Comparison of ENCODE assay signal across 20 cellular contexts in the genomic region with DNA sequence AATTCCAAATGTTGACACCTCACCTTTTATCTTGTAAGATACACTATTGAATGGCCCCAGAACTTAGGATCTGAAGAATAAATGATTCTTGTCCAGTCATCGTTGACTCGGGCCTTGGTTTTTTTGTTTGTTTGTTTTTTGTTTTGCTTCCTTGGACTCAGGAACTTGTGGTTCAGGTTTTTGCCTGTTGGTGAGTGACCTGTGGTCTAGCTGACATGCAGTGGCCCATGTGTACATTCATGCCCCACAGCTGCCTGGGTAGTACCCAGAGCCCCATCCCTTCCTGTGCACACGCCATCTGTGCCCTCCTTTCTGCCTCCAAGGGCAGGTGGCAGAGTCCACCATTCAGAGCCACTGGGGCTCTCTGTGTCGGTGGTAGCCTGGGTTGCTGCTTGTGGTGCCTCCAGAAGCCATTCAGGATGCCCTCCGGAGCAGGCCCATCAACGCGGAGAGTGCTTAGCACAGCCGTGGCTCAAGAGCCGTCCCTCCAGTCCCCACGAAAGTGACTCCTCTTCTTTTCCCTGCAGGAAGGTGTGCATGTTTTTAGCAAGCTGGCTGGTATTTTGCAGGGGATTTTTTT.
DNase-seq lines count a peak whose midpoint lies in the region; ATAC-seq and TF ChIP-seq lines count a peak whose summit lies in the region.
"Had no signal": no experiment of that assay in that cellular context is flagged by ENCODE, and none has a peak within 500 bp of the region (broad histone marks: within the 10 kb centered on the region; RNA-seq: fewer than 3 reads in every experiment).

No MANE protein-coding gene starts in this region.

- peak overlapping the region; percentile 64 for H3K27ac Mint-ChIP-seq in activated T-helper 1 cell treated with anti-CD3 and anti-CD28 coated beads, Interleukin-12 subunit alpha, Interleukin-12 subunit beta, Interleukin-2, Interleukin-4 antibody, amounts not matched to agents 30 ng/mL and 10 ng/mL and 1 ng/mL, durations not matched to agents 14 hours and 24 hours and 36 hours
- H3K27ac Mint-ChIP-seq: activated naive CD8-positive, alpha-beta T cell treated with anti-CD3 and anti-CD28 coated beads, Interleukin-2, amount 10 ng/mL, durations not matched to agents 7 days and 5 days; CD8-positive, alpha-beta T cell had no signal

- H3K27ac ChIP-seq in AG04450 (ENCODE audit: low read depth, low read length): peak overlapping the region; percentile 11
- H3K27ac ChIP-seq: testis had no signal

- no peak for ATAC-seq in HG02840 (IDR thresholded peaks at IDR 0.05; ENCODE audit: low FRiP score, unreplicated experiment)
- ATAC-seq: CD8-positive, alpha-beta T cell; sciatic nerve had no signal

- H3K9me3 ChIP-seq in AG04450 (ENCODE audit: control insufficient read depth, insufficient read depth, low read length): no peaks in the 10 kb centered on the region; the same call in 1 of the 2 replicates
- H3K9me3 ChIP-seq: pancreas, testis had no signal

- H3K9me3 Mint-ChIP-seq in activated T-helper 1 cell treated with anti-CD3 and anti-CD28 coated beads, Interleukin-12 subunit alpha, Interleukin-12 subunit beta, Interleukin-2, Interleukin-4 antibody, amounts not matched to agents 30 ng/mL and 10 ng/mL and 1 ng/mL, durations not matched to agents 14 hours and 24 hours and 36 hours: no peaks in the 10 kb centered on the region
- H3K9me3 Mint-ChIP-seq: activated naive CD8-positive, alpha-beta T cell treated with anti-CD3 and anti-CD28 coated beads, Interleukin-2, amount 10 ng/mL, durations not matched to agents 7 days and 5 days; CD8-positive, alpha-beta T cell had no signal

- POLR2A ChIA-PET in AG04450 (lab: Yijun Ruan, JAX): no interaction called here

- no peaks in the 10 kb centered on the region for H3K27me3 Mint-ChIP-seq in activated T-helper 1 cell treated with anti-CD3 and anti-CD28 coated beads, Interleukin-12 subunit alpha, Interleukin-12 subunit beta, Interleukin-2, Interleukin-4 antibody, amounts not matched to agents 30 ng/mL and 10 ng/mL and 1 ng/mL, durations not matched to agents 14 hours and 24 hours and 36 hours (ENCODE audit: insufficient read depth)
- H3K27me3 Mint-ChIP-seq: activated naive CD8-positive, alpha-beta T cell treated with anti-CD3 and anti-CD28 coated beads, Interleukin-2, amount 10 ng/mL, durations not matched to agents 7 days and 5 days; brain had no signal

- TF ChIP-seq CTCF in AG04450 (IDR thresholded peaks at IDR 0.05; ENCODE audit: low read depth, low read length): no peak

- H3K4me1 Mint-ChIP-seq in activated T-helper 1 cell treated with anti-CD3 and anti-CD28 coated beads, Interleukin-12 subunit alpha, Interleukin-12 subunit beta, Interleukin-2, Interleukin-4 antibody, amounts not matched to agents 30 ng/mL and 10 ng/mL and 1 ng/mL, durations not matched to agents 14 hours and 24 hours and 36 hours (ENCODE audit: low read depth): peaks cover 50% of the 10 kb centered on the region

- no peak overlapping the region for H3K4me3 ChIP-seq in AG04450 (ENCODE audit: low read depth, low read length)
- H3K4me3 ChIP-seq: pancreas, testis had no signal

- H3K4me3 Mint-ChIP-seq in activated T-helper 1 cell treated with anti-CD3 and anti-CD28 coated beads, Interleukin-12 subunit alpha, Interleukin-12 subunit beta, Interleukin-2, Interleukin-4 antibody, amounts not matched to agents 30 ng/mL and 10 ng/mL and 1 ng/mL, durations not matched to agents 14 hours and 24 hours and 36 hours: no peak overlapping the region
- H3K4me3 Mint-ChIP-seq: activated naive CD8-positive, alpha-beta T cell treated with anti-CD3 and anti-CD28 coated beads, Interleukin-2, amount 10 ng/mL, durations not matched to agents 7 days and 5 days; brain; CD8-positive, alpha-beta T cell had no signal

- CTCF ChIA-PET in AG04450 (lab: Charles Lee): interaction anchor here (1.0 kb wide), 1 partner anchor 55 kb away, joined by 4 read pairs; no protein-coding TSS in a partner anchor

- H3K27me3 ChIP-seq in AG04450 (ENCODE audit: control insufficient read depth, insufficient read depth, low read length): no peaks in the 10 kb centered on the region
- H3K27me3 ChIP-seq: pancreas, testis had no signal

- H3K36me3 Mint-ChIP-seq in activated T-helper 1 cell treated with anti-CD3 and anti-CD28 coated beads, Interleukin-12 subunit alpha, Interleukin-12 subunit beta, Interleukin-2, Interleukin-4 antibody, amounts not matched to agents 30 ng/mL and 10 ng/mL and 1 ng/mL, durations not matched to agents 14 hours and 24 hours and 36 hours (ENCODE audit: low read depth): peaks cover 43% of the 10 kb centered on the region

- intact Hi-C loops in activated T-helper 1 cell treated with anti-CD3 and anti-CD28 coated beads, Interleukin-12 subunit alpha, Interleukin-12 subunit beta, Interleukin-2, Interleukin-4 antibody, amounts not matched to agents 30 ng/mL and 10 ng/mL and 1 ng/mL, durations not matched to agents 14 hours and 24 hours and 36 hours (cut with micrococcal nuclease): no loop called here

- DNase-seq in AG04450 (ENCODE audit: low read depth, low spot score) (no peak), HT-29 (ENCODE audit: low spot score) (peak; percentile 35), myocyte (ENCODE audit: low read depth) (peak; percentile 50), NCI-H82 (lab: John Stamatoyannopoulos, UW) (no peak), amniotic stem cell (lab: John Stamatoyannopoulos, UW) (no peak)
- no peak for DNase-seq in activated T-helper 1 cell treated with anti-CD3 and anti-CD28 coated beads, Interleukin-12 subunit alpha, Interleukin-12 subunit beta, Interleukin-2, Interleukin-4 antibody, amounts not matched to agents 30 ng/mL and 10 ng/mL and 1 ng/mL, durations not matched to agents 14 hours and 24 hours and 36 hours (ENCODE audit: low spot score)
- DNase-seq: activated CD4-positive, alpha-beta T cell treated with anti-CD3 and anti-CD28 coated beads for 4 hours; activated naive CD8-positive, alpha-beta T cell treated with anti-CD3 and anti-CD28 coated beads, Interleukin-2, amount 10 ng/mL, durations not matched to agents 7 days and 5 days; CD8-positive, alpha-beta T cell; cortex of kidney; islet precursor cell; NCI-H1048; NCI-H2081 treated with DMSO at 0.1 percent for 48 hours; NCI-H446; pancreas; RPMI8226; testis had no signal

Comparison
In these comparisons a context has a peak if more than half of its experiments do, and no peak if none do; other contexts are left out.
1. DNase-seq: peak in HT-29 (single experiment) and myocyte (single experiment); none in AG04450 (single experiment), activated T-helper 1 cell treated with anti-CD3 and anti-CD28 coated beads, Interleukin-12 subunit alpha, Interleukin-12 subunit beta, Interleukin-2, Interleukin-4 antibody, amounts not matched to agents 30 ng/mL and 10 ng/mL and 1 ng/mL, durations not matched to agents 14 hours and 24 hours and 36 hours (single experiment), NCI-H82 (single experiment) and amniotic stem cell (single experiment).